19 cellular contexts compared by ENCODE assay signal in the genomic region with DNA sequence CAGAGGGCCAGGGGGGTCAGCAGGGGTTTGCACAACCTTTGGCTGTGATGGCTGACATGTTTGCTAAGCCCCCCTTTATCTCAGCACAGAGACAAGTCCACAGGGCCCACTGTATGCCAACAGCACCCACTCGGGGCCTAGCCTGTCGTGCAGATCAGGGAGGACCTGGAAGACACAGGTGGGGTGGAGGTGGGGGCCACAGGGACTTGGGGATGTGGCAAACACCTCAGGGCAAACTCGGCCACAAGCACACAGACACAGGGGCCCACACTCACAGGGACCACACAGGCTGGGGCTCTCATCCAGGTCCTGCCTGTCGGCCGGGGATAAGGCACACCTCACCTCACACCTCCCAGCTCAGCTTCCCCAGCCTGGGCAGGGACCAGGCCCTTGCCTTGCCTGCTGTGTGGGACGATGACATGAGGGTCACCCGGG.
A peak's percentile ranks its signal among the peaks of the same experiment; 100 is the strongest.
DNase-seq lines count a peak whose midpoint lies in the region; ATAC-seq and TF ChIP-seq lines count a peak whose summit lies in the region.
"Had no signal": no experiment of that assay in that cellular context is flagged by ENCODE, and none has a peak within 500 bp of the region (broad histone marks: within the 10 kb centered on the region; RNA-seq: fewer than 3 reads in every experiment).

No MANE protein-coding gene starts in this region.

- intact Hi-C loops in Right ventricle myocardium inferior (cut with DNase I): no loop called here

- no peaks in the 10 kb centered on the region for H3K4me1 Mint-ChIP-seq in chondrocyte (ENCODE audit: low read depth)
- peaks cover 41% of the 10 kb centered on the region for H3K4me1 Mint-ChIP-seq in neural progenitor cell

- H3K36me3 Mint-ChIP-seq in chondrocyte (ENCODE audit: low read depth) (peaks cover 2% of the 10 kb centered on the region), neural progenitor cell (no peaks in the 10 kb centered on the region)
- H3K36me3 Mint-ChIP-seq: mesothelial cell of epicardium had no signal

- no peaks in the 10 kb centered on the region for H3K79me2 ChIP-seq in neural progenitor cell (ENCODE audit: low read depth)

- peaks cover 12% of the 10 kb centered on the region for H3F3A ChIP-seq in neural progenitor cell (ENCODE audit: low read depth)

- H3K4me2 ChIP-seq in neural progenitor cell: no peak overlapping the region

- H3K36me3 ChIP-seq in right atrium auricular region (no peaks in the 10 kb centered on the region), neural progenitor cell (no peaks in the 10 kb centered on the region)
- H3K36me3 ChIP-seq: upper lobe of right lung had no signal

- peaks cover 8% of the 10 kb centered on the region for H4K20me1 ChIP-seq in neural progenitor cell (ENCODE audit: low read depth)

- H3K27me3 Mint-ChIP-seq in chondrocyte (ENCODE audit: low read depth) (peaks cover 59% of the 10 kb centered on the region), neural progenitor cell (ENCODE audit: insufficient read depth, low read depth) (peaks cover 17% of the 10 kb centered on the region)

- H3K4me1 ChIP-seq in right atrium auricular region: peaks cover 0 to 6% of the 10 kb centered on the region in 2 donors
- H3K4me1 ChIP-seq in neural progenitor cell: peaks cover 32% of the 10 kb centered on the region
- H3K4me1 ChIP-seq: upper lobe of right lung had no signal

- H3K27me3 ChIP-seq in right atrium auricular region (no peaks in the 10 kb centered on the region), neural progenitor cell (peaks cover 22% of the 10 kb centered on the region)

- H3K9me3 Mint-ChIP-seq in chondrocyte (ENCODE audit: low read depth) (no peaks in the 10 kb centered on the region), neural progenitor cell (no peaks in the 10 kb centered on the region)
- H3K9me3 Mint-ChIP-seq: mesothelial cell of epicardium had no signal

- ATAC-seq in Right ventricle myocardium inferior (no peak), HG03159 (IDR thresholded peaks at IDR 0.05; ENCODE audit: unreplicated experiment) (no peak), HG03139 (IDR thresholded peaks at IDR 0.05; ENCODE audit: unreplicated experiment) (no peak)
- ATAC-seq: upper lobe of right lung had no signal

- H3K27ac Mint-ChIP-seq in chondrocyte (ENCODE audit: unreplicated experiment) (no peak overlapping the region), neural progenitor cell (peak overlapping the region; percentile 67)
- H3K27ac Mint-ChIP-seq: mesothelial cell of epicardium had no signal

- H3K9me3 ChIP-seq in right atrium auricular region (no peaks in the 10 kb centered on the region), neural progenitor cell (ENCODE audit: low read depth) (no peaks in the 10 kb centered on the region)
- H3K9me3 ChIP-seq: upper lobe of right lung had no signal

- no peak overlapping the region for H3K27ac ChIP-seq in right atrium auricular region
- H3K27ac ChIP-seq in neural progenitor cell: no peak overlapping the region
- H3K27ac ChIP-seq: upper lobe of right lung had no signal

- TF ChIP-seq CTCF in right atrium auricular region (IDR thresholded peaks at IDR 0.05) (no peak), chondrocyte (IDR thresholded peaks at IDR 0.05) (no peak), neural progenitor cell (IDR thresholded peaks at IDR 0.05) (no peak)

- DNase-seq in right atrium auricular region (ENCODE audit: low spot score) (peak; percentile 50), Right ventricle myocardium inferior (ENCODE audit: missing footprints) (no peak), chondrocyte (ENCODE audit: low spot score) (peak; percentile 36), neural progenitor cell (ENCODE audit: low spot score) (no peak), epidermal melanocyte (ENCODE audit: insufficient read length, low spot score) (no peak)
- DNase-seq: Calu3, foreskin fibroblast, HCEC 1CT, hypothalamus, KBM-7, NCI-H1092, NCI-H2081, NCI-H524, retina, SW 1271 had no signal

- no peak overlapping the region for H3K9ac ChIP-seq in neural progenitor cell

- H2AFZ ChIP-seq in neural progenitor cell (replicated peaks): no peak overlapping the region

- no peak overlapping the region for H3K4me3 Mint-ChIP-seq in chondrocyte (ENCODE audit: unreplicated experiment)
- H3K4me3 Mint-ChIP-seq in neural progenitor cell: no peak overlapping the region
- H3K4me3 Mint-ChIP-seq: mesothelial cell of epicardium had no signal

- H3K4me3 ChIP-seq in right atrium auricular region: no peak overlapping the region
- H3K4me3 ChIP-seq in neural progenitor cell: no peak overlapping the region
- H3K4me3 ChIP-seq: upper lobe of right lung had no signal

Comparison
In these comparisons a context has a peak if more than half of its experiments do, and no peak if none do; other contexts are left out.
1. DNase-seq: peak in right atrium auricular region (single experiment) and chondrocyte (single experiment); none in Right ventricle myocardium inferior (single experiment), neural progenitor cell (single experiment) and epidermal melanocyte (single experiment).